8 cellular contexts compared by ENCODE assay signal in genomic region chr12:3342051-3342450, GRCh38.
DNase-seq lines count a peak whose midpoint lies in the region; ATAC-seq and TF ChIP-seq lines count a peak whose summit lies in the region.

No MANE protein-coding gene starts in this region.

- H3K36me3 ChIP-seq in A673 (ENCODE audit: insufficient read depth, low read length, poor library complexity, severe bottlenecking) (no peaks in the 10 kb centered on the region), heart left ventricle (no peaks in the 10 kb centered on the region), gastrocnemius medialis (no peaks in the 10 kb centered on the region)

- in situ Hi-C loops in gastrocnemius medialis (cut with MboI; ENCODE audit: low sequenced_read_pairs in 4 of 4) = no loop called here
- in situ Hi-C loops in KBM-7 (cut with MboI; ENCODE audit: low pct_unique_long_range_greater_than_20kb, low sequenced_read_pairs) = no loop called here

- TF ChIP-seq CTCF in A673 (conservative IDR thresholded peaks at IDR 0.05; ENCODE audit: low read depth, low read length) = peak; percentile 56
- peak; percentile 35 to 78 (median 62) for TF ChIP-seq CTCF in heart left ventricle (IDR thresholded peaks at IDR 0.05)
- peak in 3 of 5 experiments; percentile 29 to 47 (median 35) for TF ChIP-seq CTCF in gastrocnemius medialis (IDR thresholded peaks at IDR 0.05 in 4 of 5, conservative IDR thresholded peaks at IDR 0.05 in 1 of 5)

- no peaks in the 10 kb centered on the region for H3K9me3 ChIP-seq in A673 (ENCODE audit: low read depth, low read length, poor library complexity, severe bottlenecking)
- no peaks in the 10 kb centered on the region for H3K9me3 ChIP-seq in heart left ventricle
- no peaks in the 10 kb centered on the region for H3K9me3 ChIP-seq in gastrocnemius medialis

- no peaks in the 10 kb centered on the region for H3K27me3 ChIP-seq in A673 (replicated peaks; ENCODE audit: insufficient read depth, low read depth, low read length, poor library complexity)
- H3K27me3 ChIP-seq in heart left ventricle = no peaks in the 10 kb centered on the region
- no peaks in the 10 kb centered on the region for H3K27me3 ChIP-seq in gastrocnemius medialis

- H3K27me3 Mint-ChIP-seq in stimulated activated naive CD8-positive, alpha-beta T cell treated with anti-CD3 and anti-CD28 coated beads, Interleukin-15, amount 100 ng/mL, for 72 hours = peaks cover 37% of the 10 kb centered on the region

- no peak overlapping the region for H3K27ac ChIP-seq in A673 (ENCODE audit: low read depth, low read length, poor library complexity, severe bottlenecking)
- H3K27ac ChIP-seq in heart left ventricle = peak overlapping the region in 7 of 12 donors; percentile 12 to 63 (median 55)
- H3K27ac ChIP-seq in gastrocnemius medialis = no peak overlapping the region

- POLR2A ChIA-PET in A673 (lab: Charles Lee; ENCODE audit: low non-redundant PET) = no interaction called here
- POLR2A ChIA-PET in HEK293T (lab: Yijun Ruan, JAX) = no interaction called here

- no TSS peak for BruUV-seq in A673 (replicated peaks; lab: Mats Ljungman, UMichigan)

- no peaks in the 10 kb centered on the region for H3K9me3 Mint-ChIP-seq in stimulated activated naive CD8-positive, alpha-beta T cell treated with anti-CD3 and anti-CD28 coated beads, Interleukin-15, amount 100 ng/mL, for 72 hours

- H3K4me1 Mint-ChIP-seq in stimulated activated naive CD8-positive, alpha-beta T cell treated with anti-CD3 and anti-CD28 coated beads, Interleukin-15, amount 100 ng/mL, for 72 hours = no peaks in the 10 kb centered on the region

- CTCF ChIA-PET in A673 (lab: Charles Lee) (interaction anchor here (0.6 kb wide), 1 partner anchor 181 kb away, joined by 3 read pairs; no protein-coding TSS in a partner anchor), HEK293T (lab: Yijun Ruan, JAX) (interaction anchor here (0.6 to 1.3 kb wide), 8 partner anchors 8 to 442 kb away, joined by 3 to 6 read pairs (median 3); no protein-coding TSS in a partner anchor)

- DNase-seq in A673 (ENCODE audit: low spot score) = peak; percentile 62
- DNase-seq in HEK293T (ENCODE audit: extremely low spot score) = peak; percentile 47
- DNase-seq in SK-N-DZ (ENCODE audit: low spot score) = peak; percentile 66
- DNase-seq in heart left ventricle = peak in 4 of 5 donors; percentile 65 to 76 (median 70)
- DNase-seq in gastrocnemius medialis = no peak
- no peak for DNase-seq in stimulated activated naive CD8-positive, alpha-beta T cell treated with anti-CD3 and anti-CD28 coated beads, Interleukin-15, amount 100 ng/mL, for 72 hours
- DNase-seq in KBM-7 = no peak

- peaks cover 4% of the 10 kb centered on the region for H3K4me1 ChIP-seq in A673 (ENCODE audit: insufficient read depth, low read length, poor library complexity, severe bottlenecking)
- H3K4me1 ChIP-seq in heart left ventricle = peaks cover 0 to 24% (median 6%) of the 10 kb centered on the region in 12 donors
- no peaks in the 10 kb centered on the region for H3K4me1 ChIP-seq in gastrocnemius medialis

- H3K27ac Mint-ChIP-seq in stimulated activated naive CD8-positive, alpha-beta T cell treated with anti-CD3 and anti-CD28 coated beads, Interleukin-15, amount 100 ng/mL, for 72 hours = no peak overlapping the region

- intact Hi-C loops in A673 (cut with micrococcal nuclease; ENCODE audit: unreplicated experiment) (no loop called here), heart left ventricle (cut with DNase I) (loop anchor here in 6 of 10 donors (2.0 to 10.0 kb wide), 8 partner anchors 40 to 435 kb away; partner anchors contain the start of gene PRMT8 (in 1 of the 6)), gastrocnemius medialis (cut with DNase I; ENCODE audit: low total_unique reads) (no loop called here)

- no peak overlapping the region for H3K4me3 ChIP-seq in A673 (ENCODE audit: low read depth, low read length, poor library complexity, severe bottlenecking)
- no peak overlapping the region for H3K4me3 ChIP-seq in heart left ventricle
- H3K4me3 ChIP-seq in gastrocnemius medialis = no peak overlapping the region

- TF ChIP-seq POLR2A in heart left ventricle (IDR thresholded peaks at IDR 0.05) (no peak), gastrocnemius medialis (IDR thresholded peaks at IDR 0.05) (no peak)

- no peak overlapping the region for H3K4me3 Mint-ChIP-seq in stimulated activated naive CD8-positive, alpha-beta T cell treated with anti-CD3 and anti-CD28 coated beads, Interleukin-15, amount 100 ng/mL, for 72 hours

- ATAC-seq in heart left ventricle = peak; percentile 79 to 91 (median 80)
- ATAC-seq in gastrocnemius medialis = peak in 1 of 2 donors; percentile 45
- no peak for ATAC-seq in stimulated activated naive CD8-positive, alpha-beta T cell treated with anti-CD3 and anti-CD28 coated beads, Interleukin-15, amount 100 ng/mL, for 72 hours
- no peak for ATAC-seq in HG03354 (IDR thresholded peaks at IDR 0.05; ENCODE audit: poor library complexity, severe bottlenecking, unreplicated experiment)

- WGBS in heart left ventricle, 4 donors = 10 to 17% (median 15%) methylated on average over 8 of the region's 8 CpGs

TF ChIP-seq in HEK293T, 16 proteins besides CTCF, POLR2A, EP300 and RAD21:
- TF ChIP-seq L3MBTL2 (conservative IDR thresholded peaks at IDR 0.05) (no peak), FOXM1 (IDR thresholded peaks at IDR 0.05; ENCODE audit: borderline replicate concordance) (no peak), HDGF (IDR thresholded peaks at IDR 0.05; ENCODE audit: borderline replicate concordance) (no peak), CTBP1 (IDR thresholded peaks at IDR 0.05; ENCODE audit: borderline replicate concordance) (no peak), FOXK2 (IDR thresholded peaks at IDR 0.05) (no peak)

Comparison
In these comparisons a context has a peak if more than half of its experiments do, and no peak if none do; other contexts are left out.
1. DNase-seq: peak in A673 (single experiment), HEK293T (single experiment), SK-N-DZ (single experiment) and heart left ventricle (4 of 5); none in gastrocnemius medialis (0 of 2), stimulated activated naive CD8-positive, alpha-beta T cell treated with anti-CD3 and anti-CD28 coated beads, Interleukin-15, amount 100 ng/mL, for 72 hours (0 of 2) and KBM-7 (single experiment).
2. H3K27ac ChIP-seq: peak in heart left ventricle (7 of 12); none in A673 (single experiment) and gastrocnemius medialis (0 of 4).
3. ATAC-seq: peak in heart left ventricle (4 of 4); none in stimulated activated naive CD8-positive, alpha-beta T cell treated with anti-CD3 and anti-CD28 coated beads, Interleukin-15, amount 100 ng/mL, for 72 hours (single experiment) and HG03354 (single experiment).
4. intact Hi-C loops: an anchor here in heart left ventricle (2.0 to 10.0 kb wide); none called in A673 and gastrocnemius medialis.
5. Peak in every context shown above with its lines, with median percentiles within 50 percentile points of each other: CTCF ChIP-seq.